Comparison of ENCODE assay signal across 22 cellular contexts in the genomic region with DNA sequence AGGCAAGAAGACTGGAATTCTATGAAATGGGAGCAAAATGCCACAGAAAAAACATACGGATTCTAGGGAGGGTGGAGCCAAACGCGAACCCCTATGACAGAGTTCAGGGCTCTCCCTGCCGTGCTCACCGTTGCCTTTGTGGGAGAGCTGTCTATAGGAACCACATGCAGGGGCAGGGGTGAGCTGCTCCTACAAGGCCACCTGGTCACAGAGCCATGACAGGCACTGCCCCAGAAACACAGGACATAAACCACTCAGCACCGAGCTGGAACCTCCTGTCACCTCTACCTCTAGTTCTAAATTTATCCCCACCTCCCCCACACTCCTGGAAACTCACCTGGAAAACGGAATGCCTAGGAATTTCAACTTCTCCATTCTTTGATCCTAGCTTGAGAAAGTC.
"Had no signal": no experiment of that assay in that cellular context is flagged by ENCODE, and none has a peak within 500 bp of the region (broad histone marks: within the 10 kb centered on the region; RNA-seq: fewer than 3 reads in every experiment).

No MANE protein-coding gene starts in this region.

- H3K9ac ChIP-seq: KMS-11 had no signal

- H3K9me3 ChIP-seq: adrenal gland, SJCRH30 had no signal

- H3K4me2 ChIP-seq: KMS-11 had no signal

- H3K36me3 ChIP-seq: adrenal gland, SJCRH30, WERI-Rb-1 had no signal

- H3K27me3 ChIP-seq: adrenal gland, SJCRH30 had no signal

- H3K27ac ChIP-seq: adrenal gland, KMS-11, SJCRH30, SK-N-MC, WERI-Rb-1 had no signal

- H3K4me1 ChIP-seq: adrenal gland, SJCRH30 had no signal

- H3K4me3 ChIP-seq: adrenal gland, SJCRH30, SK-N-MC had no signal

- DNase-seq: activated CD4-positive, alpha-beta T cell treated with anti-CD3 and anti-CD28 coated beads, Interleukin-2, amount 10 ng/mL, durations not matched to agents 24 days and 14 days; activated CD4-positive, alpha-beta T cell treated with anti-CD3 and anti-CD28 coated beads, Interleukin-2, amount 50 U/mL, for 4 hours; activated CD8-positive, alpha-beta T cell treated with anti-CD3 and anti-CD28 coated beads for 36 hours; activated gamma-delta T cell treated with Interleukin-2 at 50 U/mL for 16 hours; activated naive CD4-positive, alpha-beta T cell treated with anti-CD3 and anti-CD28 coated beads for 36 hours; activated T-cell treated with anti-CD3 and anti-CD28 coated beads, Interleukin-2, amount 50 U/mL, for 24 hours; adrenal gland; NCI-H1048; NCI-H1105 treated with DMSO at 0.1 percent for 48 hours; NCI-H1436; NCI-H1694; NCI-H1930; NCI-H2081 treated with DMSO at 0.1 percent for 48 hours; NCI-H226; NCI-H446 treated with DMSO at 0.1 percent for 48 hours; NCI-H524; SHP77; SJCRH30; T1000; WERI-Rb-1 had no signal
